ENCODE assay signal across 13 cellular contexts in genomic region chr9:36327903-36328302, GRCh38.
DNase-seq lines count a peak whose midpoint lies in the region; ATAC-seq, FAIRE-seq and TF ChIP-seq lines count a peak whose summit lies in the region.
"Had no signal": no experiment of that assay in that cellular context is flagged by ENCODE, and none has a peak within 500 bp of the region (broad histone marks: within the 10 kb centered on the region; RNA-seq: fewer than 3 reads in every experiment).

No MANE protein-coding gene starts in this region.

- in situ Hi-C loops in K562 (cut with MboI) = no loop called here

- H3K4me3 ChIP-seq in K562 = no peak overlapping the region

- H3K27ac ChIP-seq in K562 (ENCODE audit: extremely low read depth, low read depth, low read length) = no peak overlapping the region

- TF ChIP-seq POLR2A in K562 (conservative IDR thresholded peaks at IDR 0.05) = no peak

- TF ChIP-seq EP300 in K562 (IDR thresholded peaks at IDR 0.05; ENCODE audit: low read length) = no peak

- no peaks in the 10 kb centered on the region for H4K20me1 ChIP-seq in K562 (replicated peaks; ENCODE audit: control insufficient read depth, insufficient read depth, low read length)

- no peak overlapping the region for H3K9ac ChIP-seq in K562 (ENCODE audit: insufficient read depth in 1 of 2, low read depth in 2 of 2, low read length in 2 of 2)

- no peaks in the 10 kb centered on the region for H3K9me1 ChIP-seq in K562 (ENCODE audit: control insufficient read depth, insufficient read depth, low read length)

- intact Hi-C loops in K562 (cut with micrococcal nuclease) = loop anchor here (1.0 to 2.0 kb wide), 3 partner anchors 71 to 225 kb away; no protein-coding TSS in a partner anchor

- 0 out of 2 replicates have a peak overlapping the region, but pooled peaks have one; percentile 39 for H2AFZ ChIP-seq in K562 (ENCODE audit: low read depth, low read length)

- no peaks in the 10 kb centered on the region for H3K27me3 ChIP-seq in K562 (ENCODE audit: control insufficient read depth in 2 of 2, insufficient read depth in 2 of 2, low read length in 2 of 2)

- TF ChIP-seq CTCF in K562 (IDR thresholded peaks at IDR 0.05 in 2 of 3, conservative IDR thresholded peaks at IDR 0.05 in 1 of 3; ENCODE audit: insufficient read depth in 2 of 3, low read depth in 1 of 3, low read length in 3 of 3) = no peak

- POLR2A ChIA-PET in K562 (lab: Yijun Ruan, JAX) = interaction anchor here (0.6 kb wide), 1 partner anchor 269 kb away, joined by 3 read pairs; no protein-coding TSS in a partner anchor

- no peaks in the 10 kb centered on the region for H3K79me2 ChIP-seq in K562 (ENCODE audit: control insufficient read depth, insufficient read depth, low read length)

- WGBS in K562 (ENCODE audit: insufficient coverage, low coverage, missing lambda C conversion rate) = 59% methylated on average over 5 of the region's 8 CpGs

- FAIRE-seq in HTR-8/SVneo (lab: Jason Lieb, UNC) = no peak
- no peak for FAIRE-seq in K562 (lab: Jason Lieb, UNC)
- FAIRE-seq in urothelium cell line (lab: Jason Lieb, UNC) = no peak

- DNase-seq in HTR-8/SVneo (ENCODE audit: insufficient read length, low spot score) (peak; percentile 27), K562 (ENCODE audit: extremely low read depth in 1 of 4, low spot score in 3 of 4) (no peak), iris pigment epithelial cell (ENCODE audit: low read depth) (peak; percentile 58), urothelium cell line (ENCODE audit: low spot score) (peak; percentile 44), NCI-H1092 (lab: John Stamatoyannopoulos, UW) (no peak), middle frontal gyrus (ENCODE audit: extremely low spot score, low spot score) (no peak), NCI-H2171 treated with DMSO at 0.1 percent for 48 hours (lab: John Stamatoyannopoulos, UW) (no peak)
- DNase-seq: activated CD8-positive, alpha-beta T cell treated with anti-CD3 and anti-CD28 coated beads, Interleukin-2, amount 10 ng/mL, durations not matched to agents 7 days and 5 days; activated naive CD4-positive, alpha-beta T cell treated with anti-CD3 and anti-CD28 coated beads, Interleukin-2, amount 10 ng/mL, durations not matched to agents 7 days and 5 days; DMS 273 treated with DMSO at 0.1 percent for 48 hours; naive thymus-derived CD8-positive, alpha-beta T cell; NCI-H774; T-cell had no signal

- H3K36me3 ChIP-seq in K562 (ENCODE audit: control insufficient read depth, insufficient read depth, low read length) = no peaks in the 10 kb centered on the region

- H3K4me1 ChIP-seq in K562 (replicated peaks in 1 of 2; ENCODE audit: control insufficient read depth in 2 of 2, insufficient read depth in 2 of 2, low read length in 2 of 2) = no peaks in the 10 kb centered on the region; a peak in 1 of 5 replicates

- CTCF ChIA-PET in K562 (lab: Yijun Ruan, JAX; ENCODE audit: low intra/inter-chr PET ratio) = interaction anchor here (0.7 to 2.1 kb wide), 3 partner anchors 79 to 502 kb away, joined by 3 to 31 read pairs (median 4); no protein-coding TSS in a partner anchor

- TF ChIP-seq RAD21 in K562 (CRISPR knock-in tag; conservative IDR thresholded peaks at IDR 0.05 in 1 of 2, IDR thresholded peaks at IDR 0.05 in 1 of 2) = no peak

- BruUV-seq in K562 (replicated peaks; lab: Mats Ljungman, UMichigan) = no TSS peak

- ATAC-seq in K562 = peak; percentile 61; the same call in 2 of the 3 replicates
- ATAC-seq: activated CD8-positive, alpha-beta T cell treated with anti-CD3 and anti-CD28 coated beads, Interleukin-2, amount 10 ng/mL, durations not matched to agents 7 days and 5 days; naive thymus-derived CD8-positive, alpha-beta T cell had no signal

- no peaks in the 10 kb centered on the region for H3K9me3 ChIP-seq in K562 (replicated peaks; ENCODE audit: control insufficient read depth, insufficient read depth, low read depth, low read length)

- no peak overlapping the region for H3K4me2 ChIP-seq in K562 (ENCODE audit: insufficient read depth, low read length)

TF ChIP-seq in K562, 482 proteins besides CTCF, POLR2A, EP300 and RAD21 (continues in another document):
- TF ChIP-seq SMARCB1 (IDR thresholded peaks at IDR 0.05; ENCODE audit: insufficient read length, low read depth) = no peak
- TF ChIP-seq, protein P1, sequence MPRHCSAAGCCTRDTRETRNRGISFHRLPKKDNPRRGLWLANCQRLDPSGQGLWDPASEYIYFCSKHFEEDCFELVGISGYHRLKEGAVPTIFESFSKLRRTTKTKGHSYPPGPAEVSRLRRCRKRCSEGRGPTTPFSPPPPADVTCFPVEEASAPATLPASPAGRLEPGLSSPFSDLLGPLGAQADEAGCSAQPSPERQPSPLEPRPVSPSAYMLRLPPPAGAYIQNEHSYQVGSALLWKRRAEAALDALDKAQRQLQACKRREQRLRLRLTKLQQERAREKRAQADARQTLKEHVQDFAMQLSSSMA (CRISPR knock-in tag; IDR thresholded peaks at IDR 0.05) = no peak
- TF ChIP-seq GTF2F1 (IDR thresholded peaks at IDR 0.05; ENCODE audit: low read depth, low read length) = no peak
- no peak for TF ChIP-seq SNIP1 (IDR thresholded peaks at IDR 0.05; ENCODE audit: low read depth)
- TF ChIP-seq KDM1A (IDR thresholded peaks at IDR 0.05) = no peak
- no peak for TF ChIP-seq ILK (tag; IDR thresholded peaks at IDR 0.05; ENCODE audit: borderline replicate concordance, low read depth)
- no peak for TF ChIP-seq E2F8 (IDR thresholded peaks at IDR 0.05; ENCODE audit: low read depth, partially characterized antibody)

Comparison
In these comparisons a context has a peak if more than half of its experiments do, and no peak if none do; other contexts are left out.
1. DNase-seq: peak in HTR-8/SVneo (single experiment), iris pigment epithelial cell (single experiment) and urothelium cell line (single experiment); none in K562 (0 of 4), NCI-H1092 (single experiment), middle frontal gyrus (single experiment) and NCI-H2171 treated with DMSO at 0.1 percent for 48 hours (single experiment).